Comparison of ENCODE assay signal across 5 cellular contexts in genomic region chr2:19758658-19759057, GRCh38.
"Had no signal": no experiment of that assay in that cellular context is flagged by ENCODE, and none has a peak within 500 bp of the region (broad histone marks: within the 10 kb centered on the region; RNA-seq: fewer than 3 reads in every experiment).

No MANE protein-coding gene starts in this region.

- H3K4me3 ChIP-seq: GM23338 had no signal

- ATAC-seq: GM23338, HepG2 had no signal

- DNase-seq: H9, HCEC 1CT had no signal

- H3K4me2 ChIP-seq: GM23338 had no signal

- H2AFZ ChIP-seq: GM23338 had no signal

- H3K27ac ChIP-seq: HL-60 had no signal
